Comparison of ENCODE assay signal across 8 cellular contexts in genomic region chr7:112869111-112869774, GRCh38.
A peak's percentile ranks its signal among the peaks of the same experiment; 100 is the strongest.
DNase-seq lines count a peak whose midpoint lies in the region; ATAC-seq and TF ChIP-seq lines count a peak whose summit lies in the region.

No MANE protein-coding gene starts in this region.

- POLR2A ChIA-PET in activated naive CD8-positive, alpha-beta T cell treated with anti-CD3 and anti-CD28 coated beads, Interleukin-2, amount 10 ng/mL, durations not matched to agents 7 days and 5 days (lab: Charles Lee) = no interaction called here

- peaks cover 13% of the 10 kb centered on the region for H3K4me1 Mint-ChIP-seq in activated naive CD8-positive, alpha-beta T cell treated with anti-CD3 and anti-CD28 coated beads, Interleukin-2, amount 10 ng/mL, durations not matched to agents 7 days and 5 days

- H3K27ac Mint-ChIP-seq in activated naive CD8-positive, alpha-beta T cell treated with anti-CD3 and anti-CD28 coated beads, Interleukin-2, amount 10 ng/mL, durations not matched to agents 7 days and 5 days = no peak overlapping the region

- TF ChIP-seq CTCF in GM12801 (IDR thresholded peaks at IDR 0.05; ENCODE audit: extremely low read depth, insufficient read length) = peak; percentile 28

- ATAC-seq in HG03175 (IDR thresholded peaks at IDR 0.05; ENCODE audit: unreplicated experiment) = peak; percentile 41
- ATAC-seq in activated naive CD8-positive, alpha-beta T cell treated with anti-CD3 and anti-CD28 coated beads, Interleukin-2, amount 10 ng/mL, durations not matched to agents 7 days and 5 days (ENCODE audit: low read depth) = peak; percentile 39
- ATAC-seq in HG03460 (IDR thresholded peaks at IDR 0.05; ENCODE audit: unreplicated experiment) = no peak

- in situ Hi-C loops in SK-MEL-5 (cut with HindIII; ENCODE audit: low pct_unique_long_range_greater_than_20kb, low sequenced_read_pairs) = no loop called here

- no peaks in the 10 kb centered on the region for H3K9me3 Mint-ChIP-seq in activated naive CD8-positive, alpha-beta T cell treated with anti-CD3 and anti-CD28 coated beads, Interleukin-2, amount 10 ng/mL, durations not matched to agents 7 days and 5 days

- H3K27me3 Mint-ChIP-seq in activated naive CD8-positive, alpha-beta T cell treated with anti-CD3 and anti-CD28 coated beads, Interleukin-2, amount 10 ng/mL, durations not matched to agents 7 days and 5 days = no peaks in the 10 kb centered on the region

- no peak overlapping the region for H3K4me3 Mint-ChIP-seq in activated naive CD8-positive, alpha-beta T cell treated with anti-CD3 and anti-CD28 coated beads, Interleukin-2, amount 10 ng/mL, durations not matched to agents 7 days and 5 days

- DNase-seq in SK-MEL-5 (ENCODE audit: low read depth, low spot score) (peak; percentile 81), iPS-NIHi7 (ENCODE audit: extremely low spot score) (peak; percentile 82), NCI-H526 treated with DMSO at 0.1 percent for 48 hours (lab: John Stamatoyannopoulos, UW) (no peak)
- peak; percentile 45 for DNase-seq in activated naive CD8-positive, alpha-beta T cell treated with anti-CD3 and anti-CD28 coated beads, Interleukin-2, amount 10 ng/mL, durations not matched to agents 7 days and 5 days
- DNase-seq in stimulated activated CD4-positive, alpha-beta T cell treated with anti-CD3 and anti-CD28 coated beads, TNF-alpha, amount 100 ng/mL, for 48 hours (ENCODE audit: low read depth in 3 of 3) = peak; percentile 14 to 22 (median 14)

- H3K36me3 Mint-ChIP-seq in activated naive CD8-positive, alpha-beta T cell treated with anti-CD3 and anti-CD28 coated beads, Interleukin-2, amount 10 ng/mL, durations not matched to agents 7 days and 5 days = peaks cover 3% of the 10 kb centered on the region
